In genomic region chr11:33040127-33040861, GRCh38 we compare ENCODE assay signal across 8 cellular contexts. TPM values are rescaled to one million over a fixed set of nuclear protein-coding genes. Genes with fewer than 3 reads are reported as not detected.
DNase-seq lines count a peak whose midpoint lies in the region; ATAC-seq and TF ChIP-seq lines count a peak whose summit lies in the region.

No MANE protein-coding gene starts in this region.

- H3K36me3 ChIP-seq in DND-41 (ENCODE audit: insufficient read depth, low read length) (peaks cover 17% of the 10 kb centered on the region), Loucy (ENCODE audit: insufficient read depth, low read length) (peaks cover 6% of the 10 kb centered on the region; the same call in 1 of the 2 replicates), WERI-Rb-1 (peaks cover 23% of the 10 kb centered on the region), muscle layer of colon (ENCODE audit: insufficient read depth, low read length) (peaks cover 14% of the 10 kb centered on the region), upper lobe of left lung (peaks cover 0 to 13% (median 4%) of the 10 kb centered on the region in 4 donors)

- H3K9me3 ChIP-seq in DND-41 (ENCODE audit: insufficient read depth, low read length, severe bottlenecking): no peaks in the 10 kb centered on the region
- H3K9me3 ChIP-seq in Loucy (ENCODE audit: insufficient read depth, low read depth, low read length): no peaks in the 10 kb centered on the region
- no peaks in the 10 kb centered on the region for H3K9me3 ChIP-seq in WERI-Rb-1 (ENCODE audit: severe bottlenecking)
- H3K9me3 ChIP-seq in muscle layer of colon (ENCODE audit: low read length): no peaks in the 10 kb centered on the region
- no peaks in the 10 kb centered on the region for H3K9me3 ChIP-seq in upper lobe of left lung

- DNase-seq in DND-41: peak; percentile 19
- DNase-seq in WERI-Rb-1: no peak
- peak; percentile 27 to 38 (median 33) for DNase-seq in effector memory CD8-positive, alpha-beta T cell
- DNase-seq in upper lobe of left lung: no peak
- DNase-seq in GDM1 (lab: John Stamatoyannopoulos, UW): no peak

- H4K20me1 ChIP-seq in DND-41 (ENCODE audit: insufficient read depth, low read length): no peaks in the 10 kb centered on the region
- no peaks in the 10 kb centered on the region for H4K20me1 ChIP-seq in Loucy (ENCODE audit: insufficient read depth, low read length, poor library complexity, severe bottlenecking)

- no peaks in the 10 kb centered on the region for H3K27me3 ChIP-seq in DND-41 (ENCODE audit: insufficient read depth, low read length, poor library complexity)
- H3K27me3 ChIP-seq in Loucy (ENCODE audit: insufficient read depth, low read length, poor library complexity, severe bottlenecking): no peaks in the 10 kb centered on the region
- H3K27me3 ChIP-seq in WERI-Rb-1 (ENCODE audit: insufficient read depth, low read depth, severe bottlenecking): no peaks in the 10 kb centered on the region
- no peaks in the 10 kb centered on the region for H3K27me3 ChIP-seq in muscle layer of colon (ENCODE audit: control insufficient read depth in 1 of 2, insufficient read depth in 2 of 2, low read length in 2 of 2)
- no peaks in the 10 kb centered on the region for H3K27me3 ChIP-seq in upper lobe of left lung

- H3K4me3 ChIP-seq in DND-41 (ENCODE audit: low read depth in 1 of 2, low read length in 2 of 2) (peak overlapping the region; percentile 65 to 87; a peak in 3 of 4 replicates), Loucy (ENCODE audit: low read length, poor library complexity, severe bottlenecking) (peak overlapping the region; percentile 84), WERI-Rb-1 (ENCODE audit: low read depth, low read length) (peak overlapping the region; percentile 89), muscle layer of colon (ENCODE audit: low read depth in 1 of 2, low read length in 2 of 2) (peak overlapping the region; percentile 70), upper lobe of left lung (peak overlapping the region; percentile 44 to 92 (median 84))

- peaks cover 21% of the 10 kb centered on the region for H3K4me1 ChIP-seq in DND-41 (ENCODE audit: insufficient read depth, low read length)
- peaks cover 23% of the 10 kb centered on the region for H3K4me1 ChIP-seq in Loucy (ENCODE audit: insufficient read depth, low read length, poor library complexity, severe bottlenecking)
- peaks cover 9% of the 10 kb centered on the region for H3K4me1 ChIP-seq in muscle layer of colon (ENCODE audit: insufficient read depth, low read length)
- peaks cover 11 to 15% (median 13%) of the 10 kb centered on the region in 4 donors for H3K4me1 ChIP-seq in upper lobe of left lung

- TF ChIP-seq CTCF in DND-41 (IDR thresholded peaks at IDR 0.05; ENCODE audit: borderline replicate concordance, extremely low read depth, low read length, poor library complexity, severe bottlenecking) (no peak), Loucy (conservative IDR thresholded peaks at IDR 0.05; ENCODE audit: low read length) (no peak), WERI-Rb-1 (IDR thresholded peaks at IDR 0.05; ENCODE audit: low read depth, low read length) (no peak), upper lobe of left lung (IDR thresholded peaks at IDR 0.05) (no peak)

- no peaks in the 10 kb centered on the region for H3F3A ChIP-seq in Loucy (ENCODE audit: low read depth)

- peaks cover 0 to 3% of the 10 kb centered on the region in 2 donors for H3K27me3 Mint-ChIP-seq in effector memory CD8-positive, alpha-beta T cell

- H3K79me2 ChIP-seq in DND-41 (ENCODE audit: insufficient read depth, low read length) (peaks cover 20% of the 10 kb centered on the region), Loucy (ENCODE audit: insufficient read depth, low read length) (peaks cover 33% of the 10 kb centered on the region)

- H3K9ac ChIP-seq in DND-41 (ENCODE audit: low read depth, low read length) (peak overlapping the region; percentile 76), Loucy (ENCODE audit: low read depth, low read length, poor library complexity, severe bottlenecking) (peak overlapping the region; percentile 79), muscle layer of colon (ENCODE audit: low read length) (peak overlapping the region; percentile 86)

- H3K27ac ChIP-seq in DND-41 (ENCODE audit: low read length) (peak overlapping the region; percentile 91), WERI-Rb-1 (peak overlapping the region; percentile 92), muscle layer of colon (ENCODE audit: low read depth, low read length) (peak overlapping the region; percentile 98), upper lobe of left lung (peak overlapping the region; percentile 95 to 99 (median 98))

- H3K4me3 Mint-ChIP-seq in effector memory CD8-positive, alpha-beta T cell: peak overlapping the region; percentile 95 to 96

- no peak for TF ChIP-seq EP300 in upper lobe of left lung (IDR thresholded peaks at IDR 0.05)

- H3K9me2 ChIP-seq in Loucy (replicated peaks; ENCODE audit: low read depth, low read length): no peaks in the 10 kb centered on the region

- H3K9me3 Mint-ChIP-seq in effector memory CD8-positive, alpha-beta T cell: no peaks in the 10 kb centered on the region

- peaks cover 11 to 12% of the 10 kb centered on the region in 2 donors for H3K4me1 Mint-ChIP-seq in effector memory CD8-positive, alpha-beta T cell (ENCODE audit: low read depth in 2 of 2)

- ATAC-seq in DND-41 (ENCODE audit: insufficient read depth, low read depth) (0 out of 3 replicates have a peak, but pooled peaks have one; percentile 0), GM21528 (IDR thresholded peaks at IDR 0.05; ENCODE audit: low FRiP score, unreplicated experiment) (peak; percentile 23), upper lobe of left lung (ENCODE audit: low FRiP score in 2 of 2) (peak in 1 of 2 donors; percentile 54)
- ATAC-seq in effector memory CD8-positive, alpha-beta T cell (replicated peaks): peak; percentile 42

- peak overlapping the region; percentile 90 to 94 for H3K27ac Mint-ChIP-seq in effector memory CD8-positive, alpha-beta T cell

- no peak for TF ChIP-seq POLR2A in upper lobe of left lung (IDR thresholded peaks at IDR 0.05)

- H3K36me3 Mint-ChIP-seq in effector memory CD8-positive, alpha-beta T cell (ENCODE audit: insufficient read depth): peaks cover 11% of the 10 kb centered on the region

- WGBS in upper lobe of left lung, 2 donors: 7 to 8% methylated on average over 10 to 20 of the region's 20 CpGs

- peak overlapping the region; percentile 90 for H3K4me2 ChIP-seq in DND-41 (ENCODE audit: insufficient read depth, low read length)
- H3K4me2 ChIP-seq in Loucy (ENCODE audit: low read depth, low read length, poor library complexity, severe bottlenecking): peak overlapping the region; percentile 84

- H2AFZ ChIP-seq in DND-41 (ENCODE audit: low read depth, low read length) (peak overlapping the region; percentile 95), Loucy (ENCODE audit: low read length) (peak overlapping the region; percentile 94)

RNA-seq across cellular contexts. Expression of gene TCP11L1, which starts 0.9 kb away (rescaled TPM):
- 10 to 100 TPM; 10.3 to 40.5 (median 19.4) TPM for total RNA-seq in upper lobe of left lung

RNA-seq across cellular contexts. Expression of gene DEPDC7, which starts 24.6 kb away (rescaled TPM):
- total RNA-seq in upper lobe of left lung: 1 to 10 TPM in 3 of 6 donors, under 1 TPM in 2, not detected in 1; 0.49 to 1.6 (median 1.0) TPM

Comparison
In these comparisons a context has a peak if more than half of its experiments do, and no peak if none do; other contexts are left out.
1. DNase-seq: peak in DND-41 (single experiment) and effector memory CD8-positive, alpha-beta T cell (3 of 3); none in WERI-Rb-1 (single experiment), upper lobe of left lung (0 of 2) and GDM1 (single experiment).
2. Peak in every context shown above with its lines, with median percentiles within 50 percentile points of each other: H3K27ac ChIP-seq, H3K4me3 ChIP-seq and H3K9ac ChIP-seq.